ENCODE assay signal across 28 cellular contexts in the genomic region with DNA sequence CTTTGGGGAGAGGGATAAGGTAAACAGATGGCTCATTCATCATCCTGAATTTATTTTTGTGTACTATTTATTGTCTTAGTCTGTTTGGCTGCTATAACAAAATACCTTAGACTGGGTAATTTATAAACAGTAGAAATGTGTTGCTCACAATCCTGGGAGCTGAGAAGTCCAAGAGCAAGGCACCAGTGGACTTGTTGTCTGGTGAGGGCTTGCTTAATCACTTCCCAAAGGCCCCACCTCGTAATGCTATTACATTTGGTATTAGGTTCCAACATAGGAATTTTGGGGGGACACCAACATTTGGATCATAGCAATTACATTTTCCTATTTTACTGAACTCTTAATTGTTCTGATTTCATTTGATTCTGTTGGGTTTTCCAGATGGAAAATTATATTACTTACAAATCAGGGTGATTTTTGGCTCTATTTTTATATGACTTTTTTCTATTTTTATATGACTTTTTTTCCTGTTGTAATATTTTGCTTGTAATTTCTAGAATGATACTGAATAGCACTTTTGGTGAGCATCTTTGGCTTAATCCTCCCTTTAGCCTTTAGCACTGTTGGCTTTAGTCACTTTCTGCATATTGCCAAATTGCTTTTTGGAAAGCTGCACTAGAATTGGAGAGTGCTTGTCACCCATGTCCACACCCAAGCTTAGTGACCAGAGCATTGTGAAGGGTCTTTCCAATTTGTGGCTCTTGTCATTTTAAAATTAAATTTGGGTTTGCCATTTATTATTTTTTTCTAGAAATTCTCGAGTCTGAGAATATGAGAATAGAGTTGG.
"Had no signal": no experiment of that assay in that cellular context is flagged by ENCODE, and none has a peak within 500 bp of the region (broad histone marks: within the 10 kb centered on the region; RNA-seq: fewer than 3 reads in every experiment).

No MANE protein-coding gene starts in this region.

- H3K9me3 ChIP-seq: breast epithelium, SJCRH30, SK-N-SH had no signal

- H3K27me3 ChIP-seq: breast epithelium, MG63, SJCRH30 had no signal

- H3K36me3 ChIP-seq: breast epithelium had no signal

- ATAC-seq: activated T-helper 17 cell treated with anti-CD3 and anti-CD28 coated beads, Interleukin-2, amount 50 U/mL, for 72 hours had no signal

- DNase-seq: activated CD4-positive, alpha-beta memory T cell treated with anti-CD3 and anti-CD28 coated beads for 36 hours; activated CD4-positive, alpha-beta T cell treated with anti-CD3 and anti-CD28 coated beads, Interleukin-2, amount 10 ng/mL, durations not matched to agents 7 days and 5 days; activated CD4-positive, CD25-positive, alpha-beta regulatory T cell; activated CD8-positive, alpha-beta memory T cell treated with anti-CD3 and anti-CD28 coated beads for 24 hours; activated gamma-delta T cell; activated naive CD4-positive, alpha-beta T cell treated with anti-CD3 and anti-CD28 coated beads for 36 hours; activated T-cell treated with anti-CD3 and anti-CD28 coated beads for 4 hours; activated T-cell treated with anti-CD3 and anti-CD28 coated beads, Interleukin-2, amount 50 U/mL, for 48 hours; anterior cingulate cortex; MG63; MV-4-11; NCI-H1092 treated with DMSO at 0.1 percent for 48 hours; NCI-H1417 treated with DMSO at 0.1 percent for 48 hours; NCI-H1694; NCI-H2029; NCI-H2107; NCI-H2171 treated with DMSO at 0.1 percent for 48 hours; NCI-H345; NCI-H510A; NCI-H526 treated with DMSO at 0.1 percent for 48 hours; NCI-H82; SJCRH30; SK-N-SH; T-helper 1 cell had no signal

- H3K4me3 ChIP-seq: breast epithelium, MG63, SJCRH30 had no signal

- H3K27ac ChIP-seq: KMS-11, SJCRH30, VCaP had no signal

- H3K9ac ChIP-seq: KMS-11, SK-N-SH had no signal

- H3K4me1 ChIP-seq: breast epithelium, SJCRH30 had no signal

- H3K4me2 ChIP-seq: KMS-11, SK-N-SH had no signal
